ENCODE assay signal across 8 cellular contexts in the genomic region with DNA sequence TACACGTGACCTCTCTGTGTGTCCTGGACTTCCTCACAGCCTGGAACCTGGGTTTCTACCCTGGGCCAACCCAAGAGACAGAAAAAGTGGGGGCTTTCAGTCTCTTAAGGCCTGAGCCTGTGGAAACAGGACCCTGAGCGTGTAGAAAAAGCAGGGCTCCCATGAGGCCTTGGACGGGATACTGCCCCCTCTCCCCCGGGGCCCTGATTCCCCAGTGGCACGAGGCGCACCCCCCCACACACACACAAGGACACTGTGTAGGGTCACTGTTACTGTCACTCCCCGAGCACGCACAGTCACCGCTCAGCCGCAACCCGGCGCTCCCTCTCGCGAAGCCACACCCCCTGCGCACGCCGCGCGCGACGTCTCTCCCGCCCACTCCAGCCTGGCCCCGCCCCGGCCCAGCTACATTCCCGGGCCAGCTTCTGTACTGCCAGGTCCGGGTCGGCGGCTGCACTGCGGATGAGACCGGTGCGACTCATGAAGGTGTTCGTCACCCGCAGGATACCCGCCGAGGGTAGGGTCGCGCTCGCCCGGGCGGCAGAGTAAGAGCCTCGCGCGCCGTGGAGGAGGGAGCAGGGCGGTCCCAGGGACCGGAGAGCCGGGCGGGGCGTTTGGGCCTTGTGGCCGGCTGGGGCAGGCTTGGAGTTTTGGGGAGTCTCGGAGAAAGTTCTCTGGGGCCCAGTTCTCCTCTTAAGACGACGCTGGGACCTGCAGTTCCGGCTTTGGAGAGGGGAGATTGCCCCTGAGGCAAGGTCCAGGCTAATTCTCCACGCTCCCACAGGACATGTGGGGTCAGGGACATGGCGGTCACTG. TPM values are rescaled to one million over a fixed set of nuclear protein-coding genes. Genes with fewer than 3 reads are reported as not detected.
DNase-seq lines count a peak whose midpoint lies in the region; ATAC-seq and TF ChIP-seq lines count a peak whose summit lies in the region.

A gene (plus strand): TSS at position 408 of the 816 bp plus-strand sequence. CDS start 55 bp downstream, at position 463.

- H3K9ac ChIP-seq in endodermal cell (ENCODE audit: extremely low read depth, low read length, poor library complexity, severe bottlenecking): peak within 1 kb of the TSS; percentile 84

- H3K4me3 ChIP-seq in endodermal cell (ENCODE audit: low read length): peak within 1 kb of the TSS; percentile 89

- H3K27me3 Mint-ChIP-seq in activated CD8-positive, alpha-beta memory T cell treated with anti-CD3 and anti-CD28 coated beads, Interleukin-2, amount 10 ng/mL, durations not matched to agents 7 days and 5 days: no peaks in the 10 kb centered on the region
- H3K27me3 Mint-ChIP-seq in endodermal cell (ENCODE audit: insufficient read depth) (no peaks in the 10 kb centered on the region), mesothelial cell of epicardium (ENCODE audit: low read depth) (no peaks in the 10 kb centered on the region)

- H3K36me3 Mint-ChIP-seq in activated CD8-positive, alpha-beta memory T cell treated with anti-CD3 and anti-CD28 coated beads, Interleukin-2, amount 10 ng/mL, durations not matched to agents 7 days and 5 days: peaks cover 3% of the 10 kb centered on the region
- H3K36me3 Mint-ChIP-seq in endodermal cell (ENCODE audit: low read depth) (peaks cover 16% of the 10 kb centered on the region), mesothelial cell of epicardium (peaks cover 16% of the 10 kb centered on the region)

- no peaks in the 10 kb centered on the region for H3K9me3 Mint-ChIP-seq in activated CD8-positive, alpha-beta memory T cell treated with anti-CD3 and anti-CD28 coated beads, Interleukin-2, amount 10 ng/mL, durations not matched to agents 7 days and 5 days (ENCODE audit: low read depth)
- H3K9me3 Mint-ChIP-seq in endodermal cell (no peaks in the 10 kb centered on the region), mesothelial cell of epicardium (no peaks in the 10 kb centered on the region)

- DNase-seq in COLO668 (lab: John Stamatoyannopoulos, UW; ENCODE audit: unreplicated experiment): peak; percentile 88
- DNase-seq in HPDE6-E6E7 (ENCODE audit: extremely low spot score): peak; percentile 74
- peak; percentile 65 for DNase-seq in NOMO-1 treated with dmso at 0.1 percent for 144 hours (lab: John Stamatoyannopoulos, UW; ENCODE audit: unreplicated experiment)
- peak; percentile 90 for DNase-seq in activated CD8-positive, alpha-beta memory T cell treated with anti-CD3 and anti-CD28 coated beads, Interleukin-2, amount 10 ng/mL, durations not matched to agents 7 days and 5 days
- peak; percentile 92 for DNase-seq in endodermal cell
- peak; percentile 66 to 85 for DNase-seq in mesothelial cell of epicardium (ENCODE audit: low spot score in 2 of 2, unreplicated experiment in 2 of 2)
- peak; percentile 72 to 76 for DNase-seq in stimulated activated CD8-positive, alpha-beta memory T cell treated with anti-CD3 and anti-CD28 coated beads, Interleukin-2, amount 100 ng/mL, for 1 hour (ENCODE audit: low read depth in 2 of 2)

- H3K4me3 Mint-ChIP-seq in activated CD8-positive, alpha-beta memory T cell treated with anti-CD3 and anti-CD28 coated beads, Interleukin-2, amount 10 ng/mL, durations not matched to agents 7 days and 5 days: peak within 1 kb of the TSS; percentile 95
- H3K4me3 Mint-ChIP-seq in endodermal cell (peak within 1 kb of the TSS; percentile 93), mesothelial cell of epicardium (peak within 1 kb of the TSS; percentile 94)

- peaks cover 18% of the 10 kb centered on the region for H3K4me1 Mint-ChIP-seq in activated CD8-positive, alpha-beta memory T cell treated with anti-CD3 and anti-CD28 coated beads, Interleukin-2, amount 10 ng/mL, durations not matched to agents 7 days and 5 days
- H3K4me1 Mint-ChIP-seq in endodermal cell: peaks cover 6% of the 10 kb centered on the region
- peaks cover 19% of the 10 kb centered on the region for H3K4me1 Mint-ChIP-seq in mesothelial cell of epicardium

- H3K27me3 ChIP-seq in endodermal cell (ENCODE audit: control insufficient read depth, insufficient read depth, low read length, poor library complexity, severe bottlenecking): no peaks in the 10 kb centered on the region

- H3K36me3 ChIP-seq in endodermal cell (ENCODE audit: control insufficient read depth, insufficient read depth, low read length): peaks cover 25% of the 10 kb centered on the region

- CTCF ChIA-PET in activated CD8-positive, alpha-beta memory T cell treated with anti-CD3 and anti-CD28 coated beads, Interleukin-2, amount 10 ng/mL, durations not matched to agents 7 days and 5 days (lab: Charles Lee): interaction anchor here (1.2 kb wide), 1 partner anchor 11 kb away, joined by 5 read pairs; no protein-coding TSS in a partner anchor

- TF ChIP-seq CTCF in endodermal cell (conservative IDR thresholded peaks at IDR 0.05): no peak
- TF ChIP-seq CTCF in mesothelial cell of epicardium (IDR thresholded peaks at IDR 0.05; ENCODE audit: unreplicated experiment): no peak

- H3K27ac Mint-ChIP-seq in activated CD8-positive, alpha-beta memory T cell treated with anti-CD3 and anti-CD28 coated beads, Interleukin-2, amount 10 ng/mL, durations not matched to agents 7 days and 5 days: peak within 1 kb of the TSS; percentile 90
- H3K27ac Mint-ChIP-seq in endodermal cell: peak within 1 kb of the TSS; percentile 95
- H3K27ac Mint-ChIP-seq in mesothelial cell of epicardium: peak within 1 kb of the TSS; percentile 98

- H3K9me3 ChIP-seq in endodermal cell (ENCODE audit: control insufficient read depth, low read length): no peaks in the 10 kb centered on the region

- no peaks in the 10 kb centered on the region for H3K4me1 ChIP-seq in endodermal cell (ENCODE audit: control insufficient read depth, insufficient read depth, low read length)

- ATAC-seq in GM19467 (IDR thresholded peaks at IDR 0.05; ENCODE audit: unreplicated experiment): peak; percentile 87
- peak; percentile 99 for ATAC-seq in activated CD8-positive, alpha-beta memory T cell treated with anti-CD3 and anti-CD28 coated beads, Interleukin-2, amount 10 ng/mL, durations not matched to agents 7 days and 5 days

- 1 to 3% methylated on average over 5 to 56 of the region's 56 CpGs for WGBS in endodermal cell (ENCODE audit: insufficient coverage in 1 of 2, insufficient read length in 1 of 2), 2 experiments

- no peak within 1 kb of the TSS for H3K27ac ChIP-seq in endodermal cell (ENCODE audit: low read depth, low read length)

RNA-seq across cellular contexts. Expression of the gene that starts here (rescaled TPM):
- total RNA-seq in activated CD8-positive, alpha-beta memory T cell treated with anti-CD3 and anti-CD28 coated beads, Interleukin-2, amount 10 ng/mL, durations not matched to agents 7 days and 5 days: 10 to 100 TPM; 59.3 to 65.6 TPM
- total RNA-seq in endodermal cell (100 to 1,000 TPM; 105 to 128 TPM), mesothelial cell of epicardium (99.5 to 106 TPM (median 102 TPM) in 3 replicates)
- polyA plus RNA-seq in endodermal cell (2013, experiment 1 of 2): 105 TPM
- 92.7 TPM for polyA plus RNA-seq in endodermal cell (2013, experiment 2 of 2)
